In genomic region chr15:62211348-62211747, GRCh38 we compare ENCODE assay signal across 27 cellular contexts. TPM values are rescaled to one million over a fixed set of nuclear protein-coding genes. Genes with fewer than 3 reads are reported as not detected.
"Had no signal": no experiment of that assay in that cellular context is flagged by ENCODE, and none has a peak within 500 bp of the region (broad histone marks: within the 10 kb centered on the region; RNA-seq: fewer than 3 reads in every experiment).

No MANE protein-coding gene starts in this region.

- H3K36me3 Mint-ChIP-seq: type B pancreatic cell had no signal

- ATAC-seq: activated CD8-positive, alpha-beta T cell treated with anti-CD3 and anti-CD28 coated beads for 36 hours; activated naive CD4-positive, alpha-beta T cell treated with anti-CD3 and anti-CD28 coated beads, Interleukin-2, amount 50 U/mL, for 72 hours; esophagus mucosa; left cardiac atrium; sciatic nerve; stimulated activated memory B cell treated with anti-CD40 and anti-IgM and Interleukin-4, amounts not matched to agents 10 μg/mL and 1 μg/mL and 100 μg/mL, for 72 hours had no signal

- H3K4me1 Mint-ChIP-seq: memory B cell; nephron progenitor cell; stimulated activated memory B cell treated with anti-CD40 and anti-IgM and Interleukin-4, amounts not matched to agents 10 μg/mL and 1 μg/mL and 100 μg/mL, for 72 hours had no signal

- FAIRE-seq: endothelial cell of umbilical vein, frontal cortex, small intestine, TTC549 had no signal

- H3K36me3 ChIP-seq: adrenal gland, ascending aorta, brain microvascular endothelial cell, WERI-Rb-1 had no signal

- H3K27me3 Mint-ChIP-seq: stimulated activated memory B cell treated with anti-CD40 and anti-IgM and Interleukin-4, amounts not matched to agents 10 μg/mL and 1 μg/mL and 100 μg/mL, for 72 hours; type B pancreatic cell had no signal

- H3K27ac ChIP-seq: adrenal gland, ascending aorta, brain microvascular endothelial cell, testis, WERI-Rb-1 had no signal

- H3K4me1 ChIP-seq: adrenal gland, ascending aorta, testis had no signal

- DNase-seq: activated CD4-positive, alpha-beta T cell treated with anti-CD3 and anti-CD28 coated beads, Interleukin-2, amount 10 ng/mL, durations not matched to agents 7 days and 5 days; activated CD4-positive, CD25-positive, alpha-beta regulatory T cell treated with anti-CD3 and anti-CD28 coated beads, Interleukin-2, amount 50 U/mL, for 72 hours; activated CD8-positive, alpha-beta T cell treated with anti-CD3 and anti-CD28 coated beads for 36 hours; activated gamma-delta T cell treated with Interleukin-2 at 50 U/mL for 16 hours; adrenal gland; brain microvascular endothelial cell; central memory CD4-positive, alpha-beta T cell; effector memory CD4-positive, alpha-beta T cell; hypothalamus; left cardiac atrium; nephron progenitor cell; small intestine; stimulated activated CD4-positive, alpha-beta T cell treated with anti-CD3 and anti-CD28 coated beads, Interleukin-15, amount 100 ng/mL, for 24 hours; testis; WERI-Rb-1 had no signal

- H3K4me3 ChIP-seq: adrenal gland, ascending aorta, testis had no signal

- H3K9me3 ChIP-seq: testis had no signal

- H3K27me3 ChIP-seq: adrenal gland, ascending aorta, brain microvascular endothelial cell, testis had no signal

- H3K4me3 Mint-ChIP-seq: activated CD4-positive, alpha-beta T cell treated with anti-CD3 and anti-CD28 coated beads, Interleukin-2, amount 10 ng/mL, durations not matched to agents 7 days and 5 days; activated CD8-positive, alpha-beta T cell treated with anti-CD3 and anti-CD28 coated beads for 36 hours; activated T-helper 1 cell treated with anti-CD3 and anti-CD28 coated beads, Interleukin-12 subunit alpha, Interleukin-12 subunit beta, Interleukin-2, Interleukin-4 antibody, amounts not matched to agents 30 ng/mL and 10 ng/mL and 1 ng/mL, durations not matched to agents 14 hours and 24 hours and 36 hours; memory B cell; nephron progenitor cell; stimulated activated memory B cell treated with anti-CD40 and anti-IgM and Interleukin-4, amounts not matched to agents 10 μg/mL and 1 μg/mL and 100 μg/mL, for 72 hours; T-helper 2 cell treated with Interferon-gamma antibody and Interleukin-4, amounts not matched to agents 5 μg/mL and 100 μg/mL, for 36 hours; type B pancreatic cell had no signal

- H3K27ac Mint-ChIP-seq: activated CD4-positive, alpha-beta T cell treated with anti-CD3 and anti-CD28 coated beads, Interleukin-2, amount 10 ng/mL, durations not matched to agents 7 days and 5 days; activated CD8-positive, alpha-beta T cell treated with anti-CD3 and anti-CD28 coated beads for 36 hours; activated naive CD4-positive, alpha-beta T cell treated with anti-CD3 and anti-CD28 coated beads, Interleukin-2, amount 50 U/mL, for 72 hours; activated T-helper 1 cell treated with anti-CD3 and anti-CD28 coated beads, Interleukin-12 subunit alpha, Interleukin-12 subunit beta, Interleukin-2, Interleukin-4 antibody, amounts not matched to agents 30 ng/mL and 10 ng/mL and 1 ng/mL, durations not matched to agents 14 hours and 24 hours and 36 hours; memory B cell; nephron progenitor cell; stimulated activated memory B cell treated with anti-CD40 and anti-IgM and Interleukin-4, amounts not matched to agents 10 μg/mL and 1 μg/mL and 100 μg/mL, for 72 hours; T-helper 2 cell treated with Interferon-gamma antibody and Interleukin-4, amounts not matched to agents 5 μg/mL and 100 μg/mL, for 36 hours; type B pancreatic cell had no signal

RNA-seq across cellular contexts. Expression of gene C2CD4B, which starts 46.3 kb away (rescaled TPM):
- total RNA-seq: activated CD4-positive, alpha-beta T cell treated with anti-CD3 and anti-CD28 coated beads, Interleukin-2, amount 10 ng/mL, durations not matched to agents 7 days and 5 days had no signal
